ENCODE assay signal across 17 cellular contexts in the genomic region with DNA sequence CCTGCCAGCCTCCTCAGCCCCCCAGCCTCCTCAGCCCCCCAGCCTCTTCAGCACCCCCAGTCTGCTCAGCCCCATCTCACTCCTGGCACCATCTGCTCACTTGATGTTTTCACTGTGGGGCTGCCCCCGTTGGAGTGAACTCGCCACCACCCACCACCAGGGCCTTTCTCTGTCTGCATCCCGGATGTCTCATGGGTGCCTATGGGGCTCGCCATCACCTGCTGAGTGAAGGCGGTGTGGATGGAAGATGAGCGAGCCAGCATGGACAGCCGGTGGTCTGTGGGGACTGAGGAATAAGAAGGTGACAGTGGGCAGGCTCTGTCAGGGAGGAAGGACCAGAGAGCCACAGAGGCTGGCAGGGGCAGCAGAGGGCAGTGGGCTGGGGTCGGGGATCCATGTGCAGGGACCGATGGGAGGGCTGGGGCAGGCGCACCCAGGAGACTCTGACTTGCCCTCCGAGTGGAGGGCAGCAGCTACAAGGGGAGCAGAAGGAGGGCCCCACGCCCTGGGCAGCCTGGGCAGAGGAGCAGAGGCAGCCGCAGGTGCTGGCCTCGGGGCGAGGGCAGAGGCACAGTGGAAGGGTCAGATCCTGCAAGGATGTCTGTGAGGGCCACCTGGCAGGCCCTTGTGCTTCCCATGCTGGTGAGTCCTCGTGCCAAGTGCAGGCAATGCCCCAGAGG.
DNase-seq lines count a peak whose midpoint lies in the region; ATAC-seq and TF ChIP-seq lines count a peak whose summit lies in the region.
"Had no signal": no experiment of that assay in that cellular context is flagged by ENCODE, and none has a peak within 500 bp of the region (broad histone marks: within the 10 kb centered on the region; RNA-seq: fewer than 3 reads in every experiment).

No MANE protein-coding gene starts in this region.

- ATAC-seq in heart right ventricle (no peak), T-helper 17 cell (no peak)
- ATAC-seq: PC-3 had no signal

- TF ChIP-seq POLR2A in spleen (IDR thresholded peaks at IDR 0.05): no peak

- peak overlapping the region; percentile 37 for H3K27ac Mint-ChIP-seq in T-helper 17 cell
- H3K27ac Mint-ChIP-seq in nephron progenitor cell: peak overlapping the region; percentile 86

- no peak overlapping the region for H3K4me3 Mint-ChIP-seq in T-helper 17 cell
- no peak overlapping the region for H3K4me3 Mint-ChIP-seq in nephron progenitor cell

- H3K4me1 Mint-ChIP-seq in T-helper 17 cell: peaks cover 2% of the 10 kb centered on the region
- peaks cover 22% of the 10 kb centered on the region for H3K4me1 Mint-ChIP-seq in nephron progenitor cell

- peaks cover 0 to 2% (median 0%) of the 10 kb centered on the region in 7 donors for H3K27me3 ChIP-seq in heart right ventricle
- H3K27me3 ChIP-seq in spleen (replicated peaks in 1 of 7): peaks cover 0 to 5% (median 0%) of the 10 kb centered on the region in 7 donors

- intact Hi-C loops in cardiac septum (cut with DNase I) (no loop called here), heart right ventricle (cut with DNase I) (no loop called here), spleen (cut with DNase I; ENCODE audit: low total_unique reads) (no loop called here)

- TF ChIP-seq CTCF in heart right ventricle (IDR thresholded peaks at IDR 0.05) (no peak), nephron progenitor cell (IDR thresholded peaks at IDR 0.05) (no peak), spleen (IDR thresholded peaks at IDR 0.05 in 8 of 11, conservative IDR thresholded peaks at IDR 0.05 in 3 of 11) (no peak)

- no peaks in the 10 kb centered on the region for H3K36me3 ChIP-seq in heart right ventricle
- no peaks in the 10 kb centered on the region for H3K36me3 ChIP-seq in spleen

- DNase-seq in cardiac septum (ENCODE audit: low spot score) (peak; percentile 47), heart right ventricle (no peak), T-helper 17 cell (no peak), nephron progenitor cell (no peak), spleen (peak; percentile 52), NCI-H526 (lab: John Stamatoyannopoulos, UW) (no peak), SHP77 treated with DMSO at 0.1 percent for 48 hours (lab: John Stamatoyannopoulos, UW) (no peak)
- DNase-seq: DMS79, IMR-90, NCI-H1417 treated with DMSO at 0.1 percent for 48 hours, NCI-H187 treated with DMSO at 0.1 percent for 48 hours, NCI-H226, NCI-H524 treated with DMSO at 0.1 percent for 48 hours, PC-3, RPMI8226 had no signal

- H3K36me3 Mint-ChIP-seq in T-helper 17 cell (ENCODE audit: low read depth) (no peaks in the 10 kb centered on the region), nephron progenitor cell (ENCODE audit: low read depth) (no peaks in the 10 kb centered on the region)

- 83 to 89% methylated on average over 16 of the region's 16 CpGs for WGBS in heart right ventricle, 2 donors
- 79 to 91% (median 84%) methylated on average over 15 to 16 of the region's 16 CpGs for WGBS in spleen, 5 donors

- H3K4me1 ChIP-seq in heart right ventricle (no peaks in the 10 kb centered on the region), spleen (no peaks in the 10 kb centered on the region)

- no peaks in the 10 kb centered on the region for H3K9me3 ChIP-seq in heart right ventricle
- no peaks in the 10 kb centered on the region for H3K9me3 ChIP-seq in T-helper 17 cell (ENCODE audit: control insufficient read depth, low read length, poor library complexity, severe bottlenecking)
- no peaks in the 10 kb centered on the region for H3K9me3 ChIP-seq in spleen

- H3K27me3 Mint-ChIP-seq in T-helper 17 cell: peaks cover 5% of the 10 kb centered on the region
- no peaks in the 10 kb centered on the region for H3K27me3 Mint-ChIP-seq in nephron progenitor cell (ENCODE audit: low read depth, poor library complexity)

- H3K27ac ChIP-seq in heart right ventricle (no peak overlapping the region), spleen (no peak overlapping the region)
- H3K27ac ChIP-seq: C4-2B, HL-60 had no signal

- no peaks in the 10 kb centered on the region for H3K9me3 Mint-ChIP-seq in nephron progenitor cell

- no peak overlapping the region for H3K4me3 ChIP-seq in heart right ventricle
- H3K4me3 ChIP-seq in spleen: no peak overlapping the region

Comparison
In these comparisons a context has a peak if more than half of its experiments do, and no peak if none do; other contexts are left out.
1. DNase-seq: peak in cardiac septum (single experiment) and spleen (single experiment); none in heart right ventricle (0 of 2), T-helper 17 cell (0 of 3), nephron progenitor cell (single experiment), NCI-H526 (0 of 2) and SHP77 treated with DMSO at 0.1 percent for 48 hours (single experiment).